9 cellular contexts compared by ENCODE assay signal in the genomic region with DNA sequence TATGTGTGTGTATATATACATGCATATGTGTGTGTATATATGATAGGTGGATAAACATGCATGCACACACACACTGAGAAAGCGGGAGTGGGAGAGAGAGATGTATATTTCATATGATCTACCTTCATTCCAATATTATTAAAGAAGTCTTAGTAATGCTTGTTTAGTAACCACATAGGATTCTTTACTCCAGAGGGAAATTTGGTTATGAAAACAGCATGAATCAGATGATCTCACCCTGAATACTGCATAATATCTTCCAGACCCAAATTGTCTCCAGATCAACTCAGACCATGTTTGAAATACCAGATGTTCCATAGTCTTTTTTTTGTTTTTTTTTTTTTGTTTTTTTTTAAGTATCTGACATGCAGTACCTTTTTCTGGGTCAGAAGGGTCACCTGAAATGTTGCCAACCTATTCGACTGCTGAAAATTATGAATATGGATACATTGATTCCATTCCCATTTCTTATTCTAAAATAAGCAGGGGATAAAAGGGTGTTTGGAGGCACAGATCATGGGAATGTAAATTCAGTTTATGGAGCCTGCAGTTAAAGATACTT. TPM values are rescaled to one million over a fixed set of nuclear protein-coding genes. Genes with fewer than 3 reads are reported as not detected.
DNase-seq lines count a peak whose midpoint lies in the region; ATAC-seq, FAIRE-seq and TF ChIP-seq lines count a peak whose summit lies in the region.
"Had no signal": no experiment of that assay in that cellular context is flagged by ENCODE, and none has a peak within 500 bp of the region (broad histone marks: within the 10 kb centered on the region; RNA-seq: fewer than 3 reads in every experiment).

No MANE protein-coding gene starts in this region.

- no peaks in the 10 kb centered on the region for H3K36me3 ChIP-seq in breast epithelium
- H3K36me3 ChIP-seq in keratinocyte (ENCODE audit: control insufficient read depth in 2 of 2, extremely low read depth in 1 of 2, insufficient read depth in 2 of 2, low read length in 2 of 2), result peaks cover 0 to 6% of the 10 kb centered on the region in 2 experiments

- WGBS in right cardiac atrium, result 65% methylated on average over 2 of the region's 2 CpGs

- peaks cover 9% of the 10 kb centered on the region for H4K20me1 ChIP-seq in keratinocyte (ENCODE audit: control insufficient read depth, extremely low read depth, insufficient read depth, low read length)

- TF ChIP-seq CTCF in breast epithelium (IDR thresholded peaks at IDR 0.05) (no peak), keratinocyte (optimal IDR thresholded peaks at IDR 0.05 in 1 of 3, IDR thresholded peaks at IDR 0.05 in 1 of 3, conservative IDR thresholded peaks at IDR 0.05 in 1 of 3; ENCODE audit: extremely low read depth in 1 of 3, insufficient read depth in 2 of 3, low read length in 3 of 3) (no peak)

- H3K4me3 ChIP-seq in right cardiac atrium (ENCODE audit: low read length), result no peak overlapping the region
- no peak overlapping the region for H3K4me3 ChIP-seq in breast epithelium
- H3K4me3 ChIP-seq in keratinocyte (ENCODE audit: control insufficient read depth in 2 of 3, extremely low read depth in 1 of 3, insufficient read depth in 2 of 3, low read depth in 1 of 3, low read length in 3 of 3), result no peak overlapping the region

- no peaks in the 10 kb centered on the region for H3K9me3 ChIP-seq in right cardiac atrium (ENCODE audit: control insufficient read depth, low read length)
- no peaks in the 10 kb centered on the region for H3K9me3 ChIP-seq in breast epithelium
- H3K9me3 ChIP-seq in keratinocyte (ENCODE audit: control insufficient read depth, low read depth, low read length), result no peaks in the 10 kb centered on the region

- H3K9me1 ChIP-seq in keratinocyte (ENCODE audit: control insufficient read depth, extremely low read depth, insufficient read depth, low read length), result peaks cover 2% of the 10 kb centered on the region

- no peak overlapping the region for H2AFZ ChIP-seq in keratinocyte (ENCODE audit: control insufficient read depth, low read length)

- no peaks in the 10 kb centered on the region for H3K27me3 ChIP-seq in right cardiac atrium (ENCODE audit: control insufficient read depth, insufficient read depth)
- no peaks in the 10 kb centered on the region for H3K27me3 ChIP-seq in breast epithelium
- H3K27me3 ChIP-seq in keratinocyte (ENCODE audit: control insufficient read depth, extremely low read depth, insufficient read depth, low read length), result no peaks in the 10 kb centered on the region

- peak; percentile 39 for ATAC-seq in Right ventricle myocardium superior (ENCODE audit: poor library complexity)
- ATAC-seq in right cardiac atrium, result no peak

- H3K9ac ChIP-seq in keratinocyte (ENCODE audit: control insufficient read depth, extremely low read depth, insufficient read depth, low read length), result no peak overlapping the region

- no peak overlapping the region for H3K27ac ChIP-seq in right cardiac atrium (ENCODE audit: low read length)
- H3K27ac ChIP-seq in breast epithelium, result peak overlapping the region; percentile 40 to 56
- H3K27ac ChIP-seq in keratinocyte (ENCODE audit: control insufficient read depth, insufficient read depth, low read length), result no peak overlapping the region

- DNase-seq in Right ventricle myocardium superior (no peak), right cardiac atrium (no peak), breast epithelium (ENCODE audit: low spot score in 2 of 2) (no peak), keratinocyte (ENCODE audit: low read depth, low spot score) (no peak), putamen (ENCODE audit: low spot score) (no peak), HTR-8/SVneo (ENCODE audit: insufficient read length, low spot score) (no peak), NCI-H345 treated with DMSO at 0.1 percent for 48 hours (lab: John Stamatoyannopoulos, UW; ENCODE audit: unreplicated experiment) (no peak), activated T-cell treated with anti-CD3 and anti-CD28 coated beads for 4 hours (no peak)
- DNase-seq: ACHN had no signal

- H3K4me1 ChIP-seq in right cardiac atrium (ENCODE audit: control insufficient read depth, insufficient read depth, low read length), result peaks cover 6% of the 10 kb centered on the region
- H3K4me1 ChIP-seq in breast epithelium, result peaks cover 0 to 20% of the 10 kb centered on the region in 2 donors
- peaks cover 64% of the 10 kb centered on the region for H3K4me1 ChIP-seq in keratinocyte (ENCODE audit: control insufficient read depth, extremely low read depth, insufficient read depth, low read length)

- TF ChIP-seq POLR2A in breast epithelium (IDR thresholded peaks at IDR 0.05), result no peak

- intact Hi-C loops in Right ventricle myocardium superior (cut with DNase I) (no loop called here), right cardiac atrium (cut with DNase I) (no loop called here), breast epithelium (cut with DNase I; ENCODE audit: low total_unique reads) (no loop called here)

- H3K79me2 ChIP-seq in keratinocyte (ENCODE audit: control insufficient read depth, insufficient read depth, low read length), result peaks cover 98% of the 10 kb centered on the region

- FAIRE-seq in keratinocyte (lab: Jason Lieb, UNC), result peak; percentile 85
- no peak for FAIRE-seq in HTR-8/SVneo (lab: Jason Lieb, UNC)

- dilution Hi-C loops in keratinocyte (cut with MboI; ENCODE audit: extremely low pct_ligation_motif_present, low sequenced_read_pairs), result no loop called here

- H3K4me2 ChIP-seq in keratinocyte (ENCODE audit: control insufficient read depth, extremely low read depth, insufficient read depth, low read depth, low read length), result no peak overlapping the region

RNA-seq across cellular contexts. Expression of a gene that starts 17.4 kb away (rescaled TPM):
- total RNA-seq in Right ventricle myocardium superior (19.0 TPM), right cardiac atrium (10 to 100 TPM; 13.9 to 21.2 (median 17.9) TPM), breast epithelium (100 to 1,000 TPM in 1 of 3 donors, 10 to 100 TPM in 2; 29.0 to 146 (median 88.5) TPM)
- polyA plus RNA-seq in right cardiac atrium (13.9 TPM), keratinocyte (142 to 187 TPM (median 173 TPM) in 3 replicates)
- polyA plus RNA-seq in keratinocyte (2011; ENCODE audit: low read depth), result 123 TPM
- polyA plus RNA-seq in keratinocyte (2011; cell fraction: cytosol; rRNA removed), result 103 and 173 TPM in 2 replicates
- 185 and 224 TPM in 2 replicates for polyA plus RNA-seq in keratinocyte (2011; cell fraction: nucleus; rRNA removed)
- 78.6 and 92.7 TPM in 2 replicates for polyA plus RNA-seq in keratinocyte (2012; ENCODE audit: low replicate concordance)
- polyA minus RNA-seq in keratinocyte, result 78.7 to 141 TPM (median 137 TPM) in 3 replicates
- polyA minus RNA-seq in keratinocyte (2011; cell fraction: cytosol; rRNA and poly(A)+ RNA removed), result 104 TPM
- polyA minus RNA-seq in keratinocyte (2011; cell fraction: nucleus; rRNA and poly(A)+ RNA removed), result 112 and 181 TPM in 2 replicates

Comparison
In these comparisons a context has a peak if more than half of its experiments do, and no peak if none do; other contexts are left out.
1. H3K27ac ChIP-seq: peak in breast epithelium (2 of 2); none in right cardiac atrium (single experiment) and keratinocyte (single experiment).